In the genomic region with DNA sequence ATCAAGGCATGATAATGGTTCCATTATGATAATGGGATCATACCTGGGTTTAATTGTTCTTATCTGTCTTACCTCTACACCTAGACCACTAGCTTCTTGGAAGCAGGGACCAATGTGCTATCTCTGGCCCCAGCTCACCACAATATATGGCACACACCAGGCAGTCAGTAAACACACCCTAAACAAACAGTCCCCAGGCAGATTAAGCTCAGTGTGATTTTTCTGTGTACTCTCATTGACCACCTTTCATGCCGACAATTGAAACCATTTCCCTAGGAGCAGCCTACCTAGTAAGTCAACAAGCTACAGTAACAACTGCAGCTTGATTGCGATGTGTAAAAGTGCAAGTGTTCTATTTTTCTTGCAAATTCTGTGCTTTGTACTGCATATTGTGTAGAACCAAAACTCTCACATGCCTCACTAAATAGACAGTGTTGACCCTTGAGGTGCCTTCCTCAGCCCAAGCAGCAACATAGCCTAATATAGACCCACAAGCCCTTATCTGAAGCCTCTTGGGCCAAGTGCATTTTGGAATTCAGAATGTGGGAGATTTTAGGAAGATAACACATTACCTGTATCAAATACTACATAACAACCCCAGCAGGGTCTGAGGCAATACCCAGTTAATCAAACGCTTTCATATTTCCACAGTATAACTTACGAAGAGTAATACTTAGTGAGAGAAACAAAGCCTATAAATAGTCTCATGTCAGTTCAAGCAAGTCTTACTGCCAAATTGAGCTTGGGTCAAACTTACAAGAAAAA, we compare ENCODE assay signal across 1 cellular context.
TF ChIP-seq lines count a peak whose summit lies in the region.

No MANE protein-coding gene starts in this region.

TF ChIP-seq in K562, 482 proteins besides CTCF, POLR2A, EP300 and RAD21:
- TF ChIP-seq, protein P1, sequence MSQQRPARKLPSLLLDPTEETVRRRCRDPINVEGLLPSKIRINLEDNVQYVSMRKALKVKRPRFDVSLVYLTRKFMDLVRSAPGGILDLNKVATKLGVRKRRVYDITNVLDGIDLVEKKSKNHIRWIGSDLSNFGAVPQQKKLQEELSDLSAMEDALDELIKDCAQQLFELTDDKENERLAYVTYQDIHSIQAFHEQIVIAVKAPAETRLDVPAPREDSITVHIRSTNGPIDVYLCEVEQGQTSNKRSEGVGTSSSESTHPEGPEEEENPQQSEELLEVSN (IDR thresholded peaks at IDR 0.05; ENCODE audit: borderline replicate concordance in 1 of 2, extremely low read depth in 1 of 2, insufficient read depth in 1 of 2, insufficient read length in 1 of 2, low read depth in 1 of 2, low read length in 1 of 2, poor library complexity in 1 of 2, severe bottlenecking in 1 of 2) = no peak
- TF ChIP-seq CBFA2T3 (IDR thresholded peaks at IDR 0.05) (peak; percentile 39; the same call in 1 of the 2 replicates), TCF3 (CRISPR knock-in tag; IDR thresholded peaks at IDR 0.05) (peak; percentile 51; the same call in 1 of the 2 replicates), FOXA3 (CRISPR knock-in tag; conservative IDR thresholded peaks at IDR 0.05 in 1 of 2, IDR thresholded peaks at IDR 0.05 in 1 of 2) (peak in 1 of 2 experiments; percentile 48; a peak in 1 of 4 replicates)
TF ChIP-seq in K562: peak in this region for 3.
